In genomic region chr1:184854456-184855180, GRCh38 we compare ENCODE assay signal across 13 cellular contexts.
DNase-seq lines count a peak whose midpoint lies in the region; TF ChIP-seq lines count a peak whose summit lies in the region.
"Had no signal": no experiment of that assay in that cellular context is flagged by ENCODE, and none has a peak within 500 bp of the region (broad histone marks: within the 10 kb centered on the region; RNA-seq: fewer than 3 reads in every experiment).

No MANE protein-coding gene starts in this region.

- H3K27ac ChIP-seq in neutrophil: peak overlapping the region; percentile 5

- peaks cover 32 to 33% of the 10 kb centered on the region in 2 experiments for H3K4me1 ChIP-seq in neutrophil (ENCODE audit: control insufficient read depth in 1 of 2, insufficient read depth in 1 of 2, low read depth in 1 of 2, low read length in 1 of 2)

- H3K27me3 ChIP-seq in neutrophil: no peaks in the 10 kb centered on the region

- TF ChIP-seq CTCF in cardiac fibroblast (IDR thresholded peaks at IDR 0.05; ENCODE audit: low read depth, low read length): no peak
- TF ChIP-seq CTCF in neutrophil (IDR thresholded peaks at IDR 0.05): no peak

- peak; percentile 62 for DNase-seq in EH (ENCODE audit: low read depth)
- DNase-seq in NCI-H187 treated with DMSO at 0.1 percent for 48 hours (lab: John Stamatoyannopoulos, UW): peak; percentile 76
- peak; percentile 54 to 72 for DNase-seq in cardiac fibroblast (ENCODE audit: low read depth in 2 of 2)
- DNase-seq in glomerular visceral epithelial cell (ENCODE audit: extremely low spot score): no peak
- DNase-seq in HUDEP-2 (lab: John Stamatoyannopoulos, UW; ENCODE audit: unreplicated experiment in 76 of 76): no peak
- DNase-seq in central memory CD4-positive, alpha-beta T cell: no peak
- no peak for DNase-seq in NCI-H1092 (lab: John Stamatoyannopoulos, UW)
- DNase-seq: activated CD8-positive, alpha-beta T cell treated with anti-CD3 and anti-CD28 coated beads, Interleukin-2, amount 10 ng/mL, durations not matched to agents 7 days and 5 days; activated naive CD8-positive, alpha-beta T cell treated with anti-CD3 and anti-CD28 coated beads, Interleukin-2, amount 10 ng/mL, durations not matched to agents 7 days and 5 days; H7; NCI-H1417 treated with DMSO at 0.1 percent for 48 hours; small intestine had no signal

- H3K4me3 ChIP-seq in cardiac fibroblast (replicated peaks in 1 of 2; ENCODE audit: low read depth in 2 of 2, low read length in 2 of 2): no peak overlapping the region
- no peak overlapping the region for H3K4me3 ChIP-seq in neutrophil (ENCODE audit: low read depth in 1 of 2, low read length in 1 of 2)

- H3K9me3 ChIP-seq in neutrophil: no peaks in the 10 kb centered on the region

- H3K36me3 ChIP-seq in neutrophil: peaks cover 9% of the 10 kb centered on the region

Comparison
In these comparisons a context has a peak if more than half of its experiments do, and no peak if none do; other contexts are left out.
1. DNase-seq: peak in EH (single experiment), NCI-H187 treated with DMSO at 0.1 percent for 48 hours (single experiment) and cardiac fibroblast (2 of 2); none in glomerular visceral epithelial cell (single experiment), HUDEP-2 (0 of 76), central memory CD4-positive, alpha-beta T cell (single experiment) and NCI-H1092 (single experiment).